ENCODE assay signal across 11 cellular contexts in genomic region chr1:209490013-209490412, GRCh38.
DNase-seq lines count a peak whose midpoint lies in the region; ATAC-seq and TF ChIP-seq lines count a peak whose summit lies in the region.
"Had no signal": no experiment of that assay in that cellular context is flagged by ENCODE, and none has a peak within 500 bp of the region (broad histone marks: within the 10 kb centered on the region; RNA-seq: fewer than 3 reads in every experiment).

No MANE protein-coding gene starts in this region.

- H3K27me3 ChIP-seq in GM23248 (replicated peaks; ENCODE audit: insufficient read depth), result no peaks in the 10 kb centered on the region
- no peaks in the 10 kb centered on the region for H3K27me3 ChIP-seq in dorsolateral prefrontal cortex
- H3K27me3 ChIP-seq in neural progenitor cell, result no peaks in the 10 kb centered on the region
- no peaks in the 10 kb centered on the region for H3K27me3 ChIP-seq in psoas muscle (ENCODE audit: insufficient read depth in 3 of 3, low read length in 2 of 3)

- H3K9me2 ChIP-seq in GM23248 (ENCODE audit: insufficient read depth), result no peaks in the 10 kb centered on the region

- H3K4me1 Mint-ChIP-seq in neural progenitor cell, result peaks cover 9% of the 10 kb centered on the region

- no peak overlapping the region for H3K4me2 ChIP-seq in GM23248 (ENCODE audit: unreplicated experiment)
- no peak overlapping the region for H3K4me2 ChIP-seq in neural progenitor cell

- H3K79me2 ChIP-seq in GM23248 (ENCODE audit: insufficient read depth) (no peaks in the 10 kb centered on the region), neural progenitor cell (ENCODE audit: low read depth) (no peaks in the 10 kb centered on the region)

- H3F3A ChIP-seq in GM23248 (ENCODE audit: insufficient read depth) (no peaks in the 10 kb centered on the region), neural progenitor cell (ENCODE audit: low read depth) (no peaks in the 10 kb centered on the region)

- 38 to 39% methylated on average over 3 of the region's 3 CpGs for WGBS in GM23248 (ENCODE audit: low coverage in 1 of 2, low lambda C conversion rate in 2 of 2, missing lambda C conversion rate in 2 of 2), 2 experiments
- 60 to 73% (median 65%) methylated on average over 3 of the region's 3 CpGs for WGBS in psoas muscle, 3 donors

- no peaks in the 10 kb centered on the region for H3K9me3 ChIP-seq in GM23248 (ENCODE audit: low read depth)
- no peaks in the 10 kb centered on the region for H3K9me3 ChIP-seq in neural progenitor cell (ENCODE audit: low read depth)
- no peaks in the 10 kb centered on the region for H3K9me3 ChIP-seq in psoas muscle

- H3K27me3 Mint-ChIP-seq in neural progenitor cell (ENCODE audit: insufficient read depth, low read depth), result peaks cover 3% of the 10 kb centered on the region

- H3K36me3 Mint-ChIP-seq in neural progenitor cell, result no peaks in the 10 kb centered on the region

- no peak overlapping the region for H3K9ac ChIP-seq in GM23248
- no peak overlapping the region for H3K9ac ChIP-seq in neural progenitor cell

- H3K4me3 Mint-ChIP-seq in neural progenitor cell, result no peak overlapping the region

- peaks cover 8% of the 10 kb centered on the region for H3K9me3 Mint-ChIP-seq in neural progenitor cell

- TF ChIP-seq CTCF in dorsolateral prefrontal cortex (IDR thresholded peaks at IDR 0.05 in 54 of 56, conservative IDR thresholded peaks at IDR 0.05 in 2 of 56; ENCODE audit: low read depth in 1 of 56, partially characterized antibody in 56 of 56) (peak in 43 of 56 donors; percentile 12 to 55 (median 31)), neural progenitor cell (IDR thresholded peaks at IDR 0.05) (peak; percentile 54), psoas muscle (IDR thresholded peaks at IDR 0.05) (no peak)

- ATAC-seq in HG03432 (IDR thresholded peaks at IDR 0.05; ENCODE audit: unreplicated experiment) (no peak), psoas muscle (no peak), HG02973 (IDR thresholded peaks at IDR 0.05; ENCODE audit: unreplicated experiment) (no peak)

- 0 out of 2 replicates have a peak, but pooled peaks cover 6% of the 10 kb centered on the region for H3K4me1 ChIP-seq in GM23248 (ENCODE audit: insufficient read depth)
- H3K4me1 ChIP-seq in neural progenitor cell, result no peaks in the 10 kb centered on the region
- H3K4me1 ChIP-seq in psoas muscle, result no peaks in the 10 kb centered on the region
- H3K4me1 ChIP-seq: left ventricle myocardium inferior had no signal

- H3K4me3 ChIP-seq in GM23248 (no peak overlapping the region), dorsolateral prefrontal cortex (no peak overlapping the region), neural progenitor cell (no peak overlapping the region), psoas muscle (no peak overlapping the region)
- H3K4me3 ChIP-seq: left ventricle myocardium inferior had no signal

- H4K20me1 ChIP-seq in GM23248 (ENCODE audit: insufficient read depth) (no peaks in the 10 kb centered on the region), neural progenitor cell (ENCODE audit: low read depth) (no peaks in the 10 kb centered on the region)

- in situ Hi-C loops in GM23248 (cut with MboI), result no loop called here

- intact Hi-C loops in dorsolateral prefrontal cortex (cut with DNase I), result no loop called here
- intact Hi-C loops in psoas muscle (cut with DNase I), result no loop called here

- H3K27ac ChIP-seq in GM23248 (no peak overlapping the region), dorsolateral prefrontal cortex (no peak overlapping the region), neural progenitor cell (no peak overlapping the region), psoas muscle (no peak overlapping the region)
- H3K27ac ChIP-seq: left ventricle myocardium inferior had no signal

- DNase-seq in GM23248 (peak; percentile 46), NCI-H446 (lab: John Stamatoyannopoulos, UW) (peak; percentile 32 to 76), dorsolateral prefrontal cortex (no peak), neural progenitor cell (ENCODE audit: low spot score) (peak; percentile 8), psoas muscle (no peak), HUDEP-2 (lab: John Stamatoyannopoulos, UW; ENCODE audit: unreplicated experiment in 76 of 76) (no peak)
- DNase-seq: left ventricle myocardium inferior; MM.1S; stimulated activated CD4-positive, alpha-beta T cell treated with anti-CD3 and anti-CD28 coated beads, Interleukin-4, amount 100 ng/mL, for 4 hours had no signal

- H3K36me3 ChIP-seq in GM23248 (ENCODE audit: low read depth) (no peaks in the 10 kb centered on the region), neural progenitor cell (no peaks in the 10 kb centered on the region), psoas muscle (ENCODE audit: insufficient read depth in 1 of 2, low read depth in 1 of 2) (no peaks in the 10 kb centered on the region)
- H3K36me3 ChIP-seq: left ventricle myocardium inferior had no signal

- H2AFZ ChIP-seq in GM23248 (no peak overlapping the region), neural progenitor cell (replicated peaks) (peak overlapping the region; percentile 60)

- H3K27ac Mint-ChIP-seq in neural progenitor cell, result no peak overlapping the region

Comparison
In these comparisons a context has a peak if more than half of its experiments do, and no peak if none do; other contexts are left out.
1. DNase-seq: peak in GM23248 (single experiment), NCI-H446 (2 of 2) and neural progenitor cell (single experiment); none in dorsolateral prefrontal cortex (0 of 10), psoas muscle (0 of 2) and HUDEP-2 (0 of 76).